Comparison of ENCODE assay signal across 8 cellular contexts in the genomic region with DNA sequence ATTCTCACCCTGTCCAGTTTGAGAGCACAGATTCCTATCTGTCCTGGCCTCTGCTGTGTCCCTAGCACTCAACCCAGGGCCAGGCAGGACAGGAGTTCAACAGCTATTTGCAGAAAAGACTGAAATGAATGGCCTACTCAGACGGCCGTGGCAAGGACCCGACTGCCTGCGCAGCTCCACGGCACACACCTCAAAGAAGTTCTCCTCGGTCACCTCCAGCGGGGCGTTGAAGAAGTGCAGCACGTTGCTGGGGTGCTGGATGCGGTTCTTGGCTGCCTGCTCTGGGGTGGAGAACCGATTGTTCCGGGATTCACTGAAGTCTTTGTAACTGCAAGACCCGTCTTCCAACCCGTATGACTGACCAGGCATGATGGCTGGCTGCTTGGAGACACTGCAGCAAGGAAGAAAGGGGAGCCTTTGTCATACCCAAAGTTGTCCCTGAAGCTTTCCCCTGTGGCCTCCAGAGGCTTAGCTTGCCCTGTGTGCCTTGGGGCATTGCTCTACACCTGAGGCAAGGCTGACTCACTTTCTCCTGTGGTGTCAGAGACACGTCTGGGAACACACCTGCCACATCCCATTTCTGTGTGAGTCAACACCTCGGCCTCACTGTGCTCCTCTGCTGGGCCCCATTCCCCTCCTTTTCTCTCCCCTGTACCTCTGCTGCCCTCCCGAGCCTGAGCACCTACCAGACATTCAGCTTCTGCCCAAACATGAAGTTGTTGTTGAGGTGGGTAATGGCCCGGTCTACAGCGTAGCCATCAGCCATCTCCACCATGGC. TPM values are rescaled to one million over a fixed set of nuclear protein-coding genes. Genes with fewer than 3 reads are reported as not detected.
DNase-seq lines count a peak whose midpoint lies in the region; ATAC-seq and FAIRE-seq lines count a peak whose summit lies in the region.

No MANE protein-coding gene starts in this region.

- intact Hi-C loops in left colon (cut with DNase I, micrococcal nuclease): no loop called here

- DNase-seq in activated T-cell treated with anti-CD3 and anti-CD28 coated beads, Interleukin-2, amount 50 U/mL, for 24 hours: peak; percentile 71
- DNase-seq in left colon (no peak), NCI-H1105 (lab: John Stamatoyannopoulos, UW) (no peak), HUDEP-2 (lab: John Stamatoyannopoulos, UW; ENCODE audit: unreplicated experiment in 76 of 76) (no peak), frontal cortex (ENCODE audit: low spot score in 2 of 2) (no peak)
- DNase-seq in stimulated activated CD8-positive, alpha-beta memory T cell treated with anti-CD3 and anti-CD28 coated beads, Interleukin-12 subunit alpha, Interleukin-12 subunit beta, amount 100 ng/mL, for 1 hour (ENCODE audit: low read depth): peak; percentile 37

- no peak for FAIRE-seq in frontal cortex (lab: Jason Lieb, UNC)

- H3K27ac Mint-ChIP-seq in IgD-negative memory B cell: peak overlapping the region; percentile 59 to 81 (median 71)
- peak overlapping the region; percentile 94 for H3K27ac Mint-ChIP-seq in activated T-cell treated with anti-CD3 and anti-CD28 coated beads, Interleukin-2, amount 50 U/mL, for 24 hours

- H3K4me3 Mint-ChIP-seq in IgD-negative memory B cell: no peak overlapping the region
- H3K4me3 Mint-ChIP-seq in activated T-cell treated with anti-CD3 and anti-CD28 coated beads, Interleukin-2, amount 50 U/mL, for 24 hours: peak overlapping the region; percentile 35

- no peaks in the 10 kb centered on the region for H3K9me3 Mint-ChIP-seq in IgD-negative memory B cell
- no peaks in the 10 kb centered on the region for H3K9me3 Mint-ChIP-seq in activated T-cell treated with anti-CD3 and anti-CD28 coated beads, Interleukin-2, amount 50 U/mL, for 24 hours

- ATAC-seq in left colon (peak; percentile 14), GM18502 (IDR thresholded peaks at IDR 0.05; ENCODE audit: poor library complexity, unreplicated experiment) (no peak)

- H3K4me1 Mint-ChIP-seq in IgD-negative memory B cell: peaks cover 6 to 17% (median 12%) of the 10 kb centered on the region in 3 donors
- peaks cover 65% of the 10 kb centered on the region for H3K4me1 Mint-ChIP-seq in activated T-cell treated with anti-CD3 and anti-CD28 coated beads, Interleukin-2, amount 50 U/mL, for 24 hours (ENCODE audit: low read depth)

- H3K36me3 Mint-ChIP-seq in IgD-negative memory B cell: peaks cover 7% of the 10 kb centered on the region
- H3K36me3 Mint-ChIP-seq in activated T-cell treated with anti-CD3 and anti-CD28 coated beads, Interleukin-2, amount 50 U/mL, for 24 hours (ENCODE audit: low read depth): peaks cover 88% of the 10 kb centered on the region

- no peaks in the 10 kb centered on the region for H3K27me3 Mint-ChIP-seq in IgD-negative memory B cell
- no peaks in the 10 kb centered on the region for H3K27me3 Mint-ChIP-seq in activated T-cell treated with anti-CD3 and anti-CD28 coated beads, Interleukin-2, amount 50 U/mL, for 24 hours

RNA-seq across cellular contexts. Expression of gene ECH1, which starts 6.8 kb away (rescaled TPM):
- polyA plus RNA-seq in IgD-negative memory B cell: 307 TPM
- total RNA-seq in left colon: 100 to 1,000 TPM; 292 to 483 TPM
- 15.1 TPM for total RNA-seq in frontal cortex

RNA-seq across cellular contexts. Expression of gene HNRNPL, which starts 11.4 kb away (rescaled TPM):
- polyA plus RNA-seq in IgD-negative memory B cell: 78.9 TPM
- total RNA-seq in left colon (100 to 1,000 TPM; 269 to 281 TPM), frontal cortex (372 TPM)

RNA-seq across cellular contexts. Expression of gene LGALS4, which starts 25.7 kb away (rescaled TPM):
- polyA plus RNA-seq in IgD-negative memory B cell: not detected
- total RNA-seq in left colon (1,000 to 10,000 TPM; 7,382 to 8,588 TPM), frontal cortex (under 0.01 TPM)

RNA-seq across cellular contexts. Expression of gene RINL, which starts 39.7 kb away (rescaled TPM):
- polyA plus RNA-seq in IgD-negative memory B cell: 61.3 TPM
- 1 to 10 TPM; 3.2 to 3.4 TPM for total RNA-seq in left colon
- total RNA-seq in frontal cortex: 5.3 TPM

RNA-seq across cellular contexts. Expression of gene LGALS7B, which starts 49.4 kb away (rescaled TPM):
- polyA plus RNA-seq in IgD-negative memory B cell: not detected
- total RNA-seq in left colon (not detected), frontal cortex (not detected)

Comparison
In these comparisons a context has a peak if more than half of its experiments do, and no peak if none do; other contexts are left out.
1. DNase-seq: peak in activated T-cell treated with anti-CD3 and anti-CD28 coated beads, Interleukin-2, amount 50 U/mL, for 24 hours (single experiment) and stimulated activated CD8-positive, alpha-beta memory T cell treated with anti-CD3 and anti-CD28 coated beads, Interleukin-12 subunit alpha, Interleukin-12 subunit beta, amount 100 ng/mL, for 1 hour (single experiment); none in left colon (0 of 2), NCI-H1105 (single experiment), HUDEP-2 (0 of 76) and frontal cortex (0 of 2).
2. RNA of gene ECH1, which starts 6.8 kb away (total RNA-seq): 292 to 483 TPM in left colon; 15.1 TPM in frontal cortex (single experiment); every median in the first group is over 10 times any median in the second.
3. RNA of gene LGALS4, which starts 25.7 kb away (total RNA-seq): 7,382 to 8,588 TPM in left colon; under 0.01 TPM in frontal cortex (single experiment); every median in the first group is over 1,000 times any median in the second.